Comparison of ENCODE assay signal across 11 cellular contexts in genomic region chr16:85551319-85551978, GRCh38.
DNase-seq lines count a peak whose midpoint lies in the region; ATAC-seq and TF ChIP-seq lines count a peak whose summit lies in the region.
"Had no signal": no experiment of that assay in that cellular context is flagged by ENCODE, and none has a peak within 500 bp of the region (broad histone marks: within the 10 kb centered on the region; RNA-seq: fewer than 3 reads in every experiment).

No MANE protein-coding gene starts in this region.

- H3K36me3 ChIP-seq in duodenal mucosa (ENCODE audit: control insufficient read depth in 1 of 2, insufficient read depth in 2 of 2, low read length in 2 of 2) (no peaks in the 10 kb centered on the region), skeletal muscle tissue (ENCODE audit: control insufficient read depth in 3 of 3, insufficient read depth in 3 of 3, low read length in 3 of 3) (no peaks in the 10 kb centered on the region)

- H3K27me3 ChIP-seq in duodenal mucosa (ENCODE audit: control insufficient read depth in 1 of 2, insufficient read depth in 2 of 2, low read length in 2 of 2) (no peaks in the 10 kb centered on the region), skeletal muscle tissue (ENCODE audit: control insufficient read depth in 3 of 3, insufficient read depth in 3 of 3, low read length in 3 of 3) (no peaks in the 10 kb centered on the region)

- H3K9ac ChIP-seq in duodenal mucosa (ENCODE audit: low read depth in 1 of 2, low read length in 2 of 2), result no peak overlapping the region
- H3K9ac ChIP-seq in skeletal muscle tissue (ENCODE audit: low read depth in 1 of 3, low read length in 3 of 3), result peak overlapping the region in 2 of 3 donors; percentile 23 to 45

- peak overlapping the region in 1 of 2 donors; percentile 7 for H3K4me3 ChIP-seq in duodenal mucosa (ENCODE audit: low read depth in 1 of 2, low read length in 2 of 2)
- no peak overlapping the region for H3K4me3 ChIP-seq in skeletal muscle tissue (ENCODE audit: low read length in 3 of 3)
- H3K4me3 ChIP-seq: skin epidermis had no signal

- peak; percentile 79 for DNase-seq in activated CD8-positive, alpha-beta memory T cell treated with anti-CD3 and anti-CD28 coated beads for 24 hours
- no peak for DNase-seq in activated CD8-positive, alpha-beta memory T cell treated with anti-CD3 and anti-CD28 coated beads, Interleukin-2, amount 50 U/mL, for 48 hours
- DNase-seq in NCI-H748 (lab: John Stamatoyannopoulos, UW; ENCODE audit: unreplicated experiment), result peak; percentile 69
- DNase-seq: AML-193, NCI-H2171 treated with DMSO at 0.1 percent for 48 hours had no signal

- ATAC-seq in SK-N-SH treated with all-trans-retinoic acid at 6 μM for 48 hours (no peak), HG03521 (IDR thresholded peaks at IDR 0.05; ENCODE audit: unreplicated experiment) (no peak), GM18873 (IDR thresholded peaks at IDR 0.05; ENCODE audit: low FRiP score, unreplicated experiment) (no peak)

- H3K4me1 ChIP-seq in duodenal mucosa (ENCODE audit: control insufficient read depth in 1 of 2, insufficient read depth in 2 of 2, low read length in 2 of 2) (peaks cover 17 to 21% of the 10 kb centered on the region in 2 donors), skeletal muscle tissue (ENCODE audit: control insufficient read depth in 3 of 3, insufficient read depth in 3 of 3, low read length in 3 of 3) (peaks cover 14 to 26% (median 23%) of the 10 kb centered on the region in 3 donors)

- no peaks in the 10 kb centered on the region for H3K9me3 ChIP-seq in duodenal mucosa (ENCODE audit: control insufficient read depth in 1 of 2, low read length in 2 of 2)
- no peaks in the 10 kb centered on the region for H3K9me3 ChIP-seq in skeletal muscle tissue (ENCODE audit: control insufficient read depth in 3 of 3, low read length in 3 of 3)

- H3K27ac ChIP-seq in duodenal mucosa (ENCODE audit: low read depth, low read length) (peak overlapping the region; percentile 10), skeletal muscle tissue (ENCODE audit: low read depth, low read length) (peak overlapping the region; percentile 56)

TF ChIP-seq in SK-N-SH treated with all-trans-retinoic acid at 6 μM for 48 hours, 23 proteins besides CTCF, POLR2A, EP300 and RAD21:
- TF ChIP-seq ZC3H10 (CRISPR knock-in tag; IDR thresholded peaks at IDR 0.05) (no peak), ESRRG (CRISPR knock-in tag; IDR thresholded peaks at IDR 0.05) (no peak), POU6F1 (CRISPR knock-in tag; IDR thresholded peaks at IDR 0.05; ENCODE audit: borderline replicate concordance, low read depth) (no peak)

Comparison
In these comparisons a context has a peak if more than half of its experiments do, and no peak if none do; other contexts are left out.
1. H3K9ac ChIP-seq: peak in skeletal muscle tissue (2 of 3); none in duodenal mucosa (0 of 2).